Comparison of ENCODE assay signal across 15 cellular contexts in the genomic region with DNA sequence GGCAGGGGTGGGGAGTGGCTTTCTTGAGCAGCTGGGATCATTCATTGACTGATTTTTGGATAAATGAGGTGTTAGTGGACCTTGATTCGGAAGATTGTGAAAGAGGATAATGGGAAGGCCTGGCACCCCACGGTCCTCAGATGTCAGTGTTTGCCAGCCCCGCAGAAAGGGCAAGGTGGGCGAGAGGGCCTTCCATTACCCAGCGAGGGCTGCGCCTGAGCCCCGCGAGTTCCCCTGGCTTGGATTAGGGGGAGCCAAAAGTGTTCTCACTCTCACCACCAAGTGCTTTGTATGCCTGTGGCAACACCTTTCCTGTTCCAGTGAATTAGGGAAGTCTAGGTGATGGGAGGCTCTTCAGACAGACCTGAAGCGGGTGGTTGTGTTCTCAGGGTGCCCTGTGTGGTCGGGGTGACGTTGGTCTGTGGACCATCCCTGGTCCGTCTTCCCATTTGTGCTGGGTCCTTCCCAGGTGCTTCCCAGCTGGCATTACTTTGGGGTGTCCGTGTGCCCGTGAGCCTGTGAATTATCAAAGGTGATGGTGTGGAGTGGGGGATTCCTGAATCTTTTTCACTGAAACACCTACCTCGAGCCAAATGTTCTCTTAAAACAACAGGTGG.
"Had no signal": no experiment of that assay in that cellular context is flagged by ENCODE, and none has a peak within 500 bp of the region (broad histone marks: within the 10 kb centered on the region; RNA-seq: fewer than 3 reads in every experiment).

No MANE protein-coding gene starts in this region.

- H3K36me3 ChIP-seq: brain microvascular endothelial cell, SJSA1, vagina had no signal

- H3K4me3 ChIP-seq: esophagus squamous epithelium, lower lobe of right lung, right lobe of liver, SJSA1, vagina had no signal

- ATAC-seq: activated CD8-positive, alpha-beta T cell treated with anti-CD3 and anti-CD28 coated beads for 36 hours; lower lobe of right lung; naive thymus-derived CD4-positive, alpha-beta T cell; right lobe of liver had no signal

- H3K27ac Mint-ChIP-seq: activated CD8-positive, alpha-beta T cell treated with anti-CD3 and anti-CD28 coated beads for 36 hours; activated T-helper 1 cell treated with anti-CD3 and anti-CD28 coated beads, Interleukin-12 subunit alpha, Interleukin-12 subunit beta, Interleukin-2, Interleukin-4 antibody, amounts not matched to agents 30 ng/mL and 10 ng/mL and 1 ng/mL, durations not matched to agents 14 hours and 24 hours and 36 hours; stimulated activated naive CD8-positive, alpha-beta T cell treated with anti-CD3 and anti-CD28 coated beads, Interleukin-15, Interleukin-2, amounts not matched to agents 100 ng/mL and 50 ng/mL, for 24 hours had no signal

- H3K27me3 Mint-ChIP-seq: activated CD8-positive, alpha-beta T cell treated with anti-CD3 and anti-CD28 coated beads for 36 hours; naive thymus-derived CD4-positive, alpha-beta T cell; stimulated activated naive CD8-positive, alpha-beta T cell treated with anti-CD3 and anti-CD28 coated beads, Interleukin-15, Interleukin-2, amounts not matched to agents 100 ng/mL and 50 ng/mL, for 24 hours had no signal

- DNase-seq: activated CD8-positive, alpha-beta memory T cell treated with anti-CD3 and anti-CD28 coated beads, Interleukin-2, amount 50 U/mL, for 4 hours; activated CD8-positive, alpha-beta T cell treated with anti-CD3 and anti-CD28 coated beads for 36 hours; activated naive CD4-positive, alpha-beta T cell treated with Interleukin-2 at 50 U/mL for 16 hours; brain microvascular endothelial cell; esophagus squamous epithelium; foreskin fibroblast; lower lobe of right lung; naive thymus-derived CD4-positive, alpha-beta T cell; right lobe of liver; stimulated activated CD4-positive, alpha-beta T cell treated with anti-CD3 and anti-CD28 coated beads, Interleukin-12 subunit alpha, Interleukin-12 subunit beta, amount 100 ng/mL, for 4 hours; T1000 had no signal

- H3K9me3 ChIP-seq: right lobe of liver, vagina had no signal

- H3K27me3 ChIP-seq: brain microvascular endothelial cell, esophagus squamous epithelium, right lobe of liver, SJSA1, vagina had no signal

- H3K27ac ChIP-seq: brain microvascular endothelial cell, esophagus squamous epithelium, lower lobe of right lung, SJSA1, vagina had no signal

- H3K4me3 Mint-ChIP-seq: activated CD8-positive, alpha-beta T cell treated with anti-CD3 and anti-CD28 coated beads for 36 hours; activated T-helper 1 cell treated with anti-CD3 and anti-CD28 coated beads, Interleukin-12 subunit alpha, Interleukin-12 subunit beta, Interleukin-2, Interleukin-4 antibody, amounts not matched to agents 30 ng/mL and 10 ng/mL and 1 ng/mL, durations not matched to agents 14 hours and 24 hours and 36 hours; naive thymus-derived CD4-positive, alpha-beta T cell; stimulated activated naive CD8-positive, alpha-beta T cell treated with anti-CD3 and anti-CD28 coated beads, Interleukin-15, Interleukin-2, amounts not matched to agents 100 ng/mL and 50 ng/mL, for 24 hours had no signal
